Comparison of ENCODE assay signal across 18 cellular contexts in the genomic region with DNA sequence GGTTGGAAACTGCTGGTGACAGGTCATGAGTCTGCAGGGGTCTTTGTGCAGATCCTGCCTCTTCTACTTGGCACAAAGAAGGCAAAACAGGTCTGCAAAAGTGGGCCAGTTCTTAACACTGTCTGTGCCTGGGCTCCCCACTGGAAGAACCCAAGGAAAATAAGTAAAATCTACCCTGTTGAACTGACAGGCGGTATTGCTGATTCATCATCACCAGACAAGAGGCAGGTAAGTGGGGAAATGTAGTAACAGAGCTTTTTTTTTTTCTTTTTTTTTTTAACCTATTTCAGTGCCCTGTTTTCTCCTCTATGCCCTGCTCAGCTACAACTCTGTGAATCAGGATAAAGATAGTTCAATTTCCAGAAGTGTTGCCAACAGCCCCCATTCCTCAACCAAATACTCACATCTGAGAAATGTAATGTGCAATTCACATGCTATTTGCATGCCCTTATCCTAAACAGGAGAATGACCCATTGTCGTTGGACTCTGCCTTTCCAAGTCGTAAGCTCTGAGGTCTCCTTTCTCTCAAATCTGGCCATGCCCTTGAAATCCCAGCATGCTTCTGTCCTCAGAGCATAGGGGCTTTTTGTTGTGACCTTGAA.
"Had no signal": no experiment of that assay in that cellular context is flagged by ENCODE, and none has a peak within 500 bp of the region (broad histone marks: within the 10 kb centered on the region; RNA-seq: fewer than 3 reads in every experiment).

No MANE protein-coding gene starts in this region.

- H3K27me3 ChIP-seq: pancreas had no signal

- H3K4me1 ChIP-seq: heart right ventricle, pancreas had no signal

- H3K36me3 ChIP-seq: heart right ventricle, pancreas, thoracic aorta had no signal

- H3K27me3 Mint-ChIP-seq: activated naive CD8-positive, alpha-beta T cell treated with anti-CD3 and anti-CD28 coated beads, Interleukin-2, amount 50 U/mL, for 24 hours; stimulated activated naive B cell treated with anti-CD40 and anti-IgM and Interleukin-4, amounts not matched to agents 10 μg/mL and 1 μg/mL and 100 μg/mL, for 72 hours had no signal

- DNase-seq: activated CD4-positive, alpha-beta T cell treated with anti-CD3 and anti-CD28 coated beads, Interleukin-2, amount 50 U/mL, for 1 hour; activated CD4-positive, CD25-positive, alpha-beta regulatory T cell treated with anti-CD3 and anti-CD28 coated beads, Interleukin-2, amount 50 U/mL, for 72 hours; activated CD8-positive, alpha-beta memory T cell treated with anti-CD3 and anti-CD28 coated beads, Interleukin-2, amount 50 U/mL, for 4 hours; activated effector memory CD4-positive, alpha-beta T cell treated with Interleukin-2 at 50 U/mL for 16 hours; activated naive CD4-positive, alpha-beta T cell treated with anti-CD3 and anti-CD28 coated beads, Interleukin-2, amount 10 ng/mL, durations not matched to agents 7 days and 5 days; activated naive CD8-positive, alpha-beta T cell treated with anti-CD3 and anti-CD28 coated beads, Interleukin-2, amount 50 U/mL, for 24 hours; activated T-cell treated with anti-CD3 and anti-CD28 coated beads, Interleukin-2, amount 50 U/mL, for 4 hours; aorta; cerebellar nuclear complex; cortex of kidney; heart right ventricle; immature natural killer cell; naive thymus-derived CD8-positive, alpha-beta T cell; pancreas; stimulated activated CD4-positive, alpha-beta T cell treated with anti-CD3 and anti-CD28 coated beads, Interleukin-4, amount 100 ng/mL, for 4 hours; stimulated activated naive B cell treated with anti-CD40 and anti-IgM and Interleukin-4, amounts not matched to agents 10 μg/mL and 1 μg/mL and 100 μg/mL, for 72 hours had no signal

- H3K4me3 ChIP-seq: heart right ventricle, pancreas, thoracic aorta had no signal

- H3K4me3 Mint-ChIP-seq: activated naive CD4-positive, alpha-beta T cell treated with anti-CD3 and anti-CD28 coated beads, Interleukin-2, amount 10 ng/mL, durations not matched to agents 7 days and 5 days; activated naive CD8-positive, alpha-beta T cell treated with anti-CD3 and anti-CD28 coated beads, Interleukin-2, amount 50 U/mL, for 24 hours; activated T-cell treated with anti-CD3 and anti-CD28 coated beads, Interleukin-2, amount 50 U/mL, for 4 hours; immature natural killer cell; naive thymus-derived CD8-positive, alpha-beta T cell; stimulated activated naive B cell treated with anti-CD40 and anti-IgM and Interleukin-4, amounts not matched to agents 10 μg/mL and 1 μg/mL and 100 μg/mL, for 72 hours had no signal

- H3K27ac ChIP-seq: heart right ventricle, pancreas, thoracic aorta had no signal

- H3K36me3 Mint-ChIP-seq: activated naive CD4-positive, alpha-beta T cell treated with anti-CD3 and anti-CD28 coated beads, Interleukin-2, amount 10 ng/mL, durations not matched to agents 7 days and 5 days; immature natural killer cell had no signal

- FAIRE-seq: endometrium, pancreas had no signal

- H3K4me1 Mint-ChIP-seq: activated naive CD4-positive, alpha-beta T cell treated with anti-CD3 and anti-CD28 coated beads, Interleukin-2, amount 10 ng/mL, durations not matched to agents 7 days and 5 days; activated naive CD8-positive, alpha-beta T cell treated with anti-CD3 and anti-CD28 coated beads, Interleukin-2, amount 50 U/mL, for 24 hours; immature natural killer cell; naive thymus-derived CD8-positive, alpha-beta T cell; stimulated activated naive B cell treated with anti-CD40 and anti-IgM and Interleukin-4, amounts not matched to agents 10 μg/mL and 1 μg/mL and 100 μg/mL, for 72 hours had no signal

- H3K27ac Mint-ChIP-seq: activated naive CD4-positive, alpha-beta T cell treated with anti-CD3 and anti-CD28 coated beads, Interleukin-2, amount 10 ng/mL, durations not matched to agents 7 days and 5 days; activated naive CD8-positive, alpha-beta T cell treated with anti-CD3 and anti-CD28 coated beads, Interleukin-2, amount 50 U/mL, for 24 hours; immature natural killer cell; naive thymus-derived CD8-positive, alpha-beta T cell; stimulated activated naive B cell treated with anti-CD40 and anti-IgM and Interleukin-4, amounts not matched to agents 10 μg/mL and 1 μg/mL and 100 μg/mL, for 72 hours had no signal

- H3K9me3 ChIP-seq: pancreas, thoracic aorta had no signal
